ENCODE assay signal across 11 cellular contexts in the genomic region with DNA sequence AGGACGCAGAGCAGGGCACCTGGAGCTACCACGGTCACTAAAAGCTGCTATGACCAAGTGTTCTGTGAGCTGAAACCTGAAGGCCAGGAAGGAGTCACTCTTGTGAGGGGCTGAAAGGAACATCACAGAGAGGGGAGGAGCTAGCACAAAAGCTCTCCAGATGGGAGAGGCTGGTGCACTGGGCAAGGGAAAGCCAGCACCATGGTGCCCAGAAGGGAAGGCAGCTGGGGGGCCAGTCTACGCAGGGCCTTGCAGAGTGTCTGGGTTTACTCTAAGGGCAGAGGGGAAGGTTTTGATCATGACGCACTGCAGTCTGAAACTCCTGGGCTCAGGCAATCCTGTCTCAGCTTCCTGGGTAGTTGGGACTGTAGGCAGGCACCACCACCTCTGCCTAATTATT. TPM values are rescaled to one million over a fixed set of nuclear protein-coding genes. Genes with fewer than 3 reads are reported as not detected.
A peak's percentile ranks its signal among the peaks of the same experiment; 100 is the strongest.
DNase-seq lines count a peak whose midpoint lies in the region; TF ChIP-seq lines count a peak whose summit lies in the region.
"Had no signal": no experiment of that assay in that cellular context is flagged by ENCODE, and none has a peak within 500 bp of the region (broad histone marks: within the 10 kb centered on the region; RNA-seq: fewer than 3 reads in every experiment).

No MANE protein-coding gene starts in this region.

- H2AFZ ChIP-seq in OCI-LY7 (ENCODE audit: low read length): no peak overlapping the region

- no peaks in the 10 kb centered on the region for H3K27me3 Mint-ChIP-seq in T-helper 2 cell treated with Interferon-gamma antibody and Interleukin-4, amounts not matched to agents 5 μg/mL and 100 μg/mL, for 36 hours (ENCODE audit: low read depth)

- H3K4me1 ChIP-seq in OCI-LY7 (ENCODE audit: insufficient read depth, low read length, poor library complexity, severe bottlenecking) (peaks cover 57% of the 10 kb centered on the region), sigmoid colon (peaks cover 0 to 70% (median 62%) of the 10 kb centered on the region in 4 donors)
- H3K4me1 ChIP-seq in effector memory CD4-positive, alpha-beta T cell (ENCODE audit: control insufficient read depth, insufficient read depth, low read length, poor library complexity, severe bottlenecking): peaks cover 36% of the 10 kb centered on the region

- CTCF ChIA-PET in OCI-LY7 (lab: Charles Lee; ENCODE audit: unreplicated experiment): no interaction called here

- H3K79me2 ChIP-seq in OCI-LY7 (ENCODE audit: insufficient read depth, low read depth, low read length): peaks cover 31% of the 10 kb centered on the region

- H3K9me2 ChIP-seq in OCI-LY7 (ENCODE audit: insufficient read depth, low read length): no peaks in the 10 kb centered on the region

- H3K4me2 ChIP-seq in OCI-LY7 (ENCODE audit: low read length): peak overlapping the region; percentile 100

- POLR2A ChIA-PET in OCI-LY7 (lab: Charles Lee): no interaction called here

- H4K20me1 ChIP-seq in OCI-LY7 (ENCODE audit: insufficient read depth, low read length): no peaks in the 10 kb centered on the region

- no peak for DNase-seq in T-helper 2 cell treated with Interferon-gamma antibody and Interleukin-4, amounts not matched to agents 5 μg/mL and 100 μg/mL, for 36 hours (ENCODE audit: low spot score)
- DNase-seq in T-helper 2 cell (no peak), OCI-LY7 (ENCODE audit: low spot score) (no peak), sigmoid colon (no peak), putamen (ENCODE audit: low spot score) (no peak), NCI-H526 (lab: John Stamatoyannopoulos, UW) (no peak), activated gamma-delta T cell (lab: John Stamatoyannopoulos, UW) (no peak)
- DNase-seq in effector memory CD4-positive, alpha-beta T cell: no peak
- DNase-seq: NCI-H2107; stimulated activated CD4-positive, alpha-beta T cell treated with anti-CD3 and anti-CD28 coated beads, Interleukin-1b, Interleukin-23, amount 100 ng/mL, for 48 hours; thyroid gland had no signal

- no peak for TF ChIP-seq CTCF in OCI-LY7 (conservative IDR thresholded peaks at IDR 0.05; ENCODE audit: low read length)
- TF ChIP-seq CTCF in sigmoid colon (IDR thresholded peaks at IDR 0.05): no peak

- H3K9me3 ChIP-seq in OCI-LY7 (ENCODE audit: low read length) (no peaks in the 10 kb centered on the region), sigmoid colon (no peaks in the 10 kb centered on the region)
- no peaks in the 10 kb centered on the region for H3K9me3 ChIP-seq in effector memory CD4-positive, alpha-beta T cell (ENCODE audit: control insufficient read depth, low read length)
- H3K9me3 ChIP-seq: thyroid gland had no signal

- no peak for TF ChIP-seq POLR2A in sigmoid colon (IDR thresholded peaks at IDR 0.05)

- H3K9me3 Mint-ChIP-seq in T-helper 2 cell treated with Interferon-gamma antibody and Interleukin-4, amounts not matched to agents 5 μg/mL and 100 μg/mL, for 36 hours: peaks cover 3% of the 10 kb centered on the region

- intact Hi-C loops in OCI-LY7 (cut with micrococcal nuclease; ENCODE audit: unreplicated experiment) (no loop called here), sigmoid colon (cut with DNase I) (no loop called here)

- H3K36me3 ChIP-seq in OCI-LY7 (ENCODE audit: insufficient read depth, low read length) (peaks cover 7% of the 10 kb centered on the region; the same call in 1 of the 2 replicates), sigmoid colon (peaks cover 0 to 7% (median 0%) of the 10 kb centered on the region in 4 donors)
- H3K36me3 ChIP-seq in effector memory CD4-positive, alpha-beta T cell (ENCODE audit: control insufficient read depth, insufficient read depth, low read length): no peaks in the 10 kb centered on the region
- H3K36me3 ChIP-seq: thyroid gland had no signal

- no peak for TF ChIP-seq EP300 in sigmoid colon (IDR thresholded peaks at IDR 0.05)

- H3K36me3 Mint-ChIP-seq in T-helper 2 cell treated with Interferon-gamma antibody and Interleukin-4, amounts not matched to agents 5 μg/mL and 100 μg/mL, for 36 hours (ENCODE audit: low read depth): peaks cover 31% of the 10 kb centered on the region

- no TSS peak for BruUV-seq in OCI-LY7 (replicated peaks; lab: Mats Ljungman, UMichigan)

- WGBS in sigmoid colon, 2 donors: 91 to 92% methylated on average over 4 of the region's 4 CpGs

- peaks cover 41% of the 10 kb centered on the region for H3K4me1 Mint-ChIP-seq in T-helper 2 cell treated with Interferon-gamma antibody and Interleukin-4, amounts not matched to agents 5 μg/mL and 100 μg/mL, for 36 hours (ENCODE audit: low read depth)

- peak overlapping the region; percentile 24 for H3K27ac Mint-ChIP-seq in T-helper 2 cell treated with Interferon-gamma antibody and Interleukin-4, amounts not matched to agents 5 μg/mL and 100 μg/mL, for 36 hours

- peak overlapping the region; percentile 98 for H3K4me3 ChIP-seq in OCI-LY7 (ENCODE audit: low read depth, low read length, poor library complexity, severe bottlenecking)
- no peak overlapping the region for H3K4me3 ChIP-seq in effector memory CD4-positive, alpha-beta T cell (ENCODE audit: insufficient read depth, low read depth, low read length, poor library complexity, severe bottlenecking)
- H3K4me3 ChIP-seq in sigmoid colon: peak overlapping the region in 1 of 4 donors; percentile 84

- H3K4me3 Mint-ChIP-seq in T-helper 2 cell treated with Interferon-gamma antibody and Interleukin-4, amounts not matched to agents 5 μg/mL and 100 μg/mL, for 36 hours: peak overlapping the region; percentile 99

- no peaks in the 10 kb centered on the region for H3K27me3 ChIP-seq in effector memory CD4-positive, alpha-beta T cell (replicated peaks; ENCODE audit: control insufficient read depth, insufficient read depth, low read length, poor library complexity, severe bottlenecking)
- H3K27me3 ChIP-seq in sigmoid colon: no peaks in the 10 kb centered on the region
- H3K27me3 ChIP-seq: thyroid gland had no signal

- H3K27ac ChIP-seq in OCI-LY7 (ENCODE audit: low read depth, low read length, poor library complexity, severe bottlenecking) (no peak overlapping the region), sigmoid colon (peak overlapping the region in 3 of 4 donors; percentile 88 to 98 (median 97))
- H3K27ac ChIP-seq in effector memory CD4-positive, alpha-beta T cell (ENCODE audit: insufficient read depth, low read length, poor library complexity, severe bottlenecking): peak overlapping the region; percentile 19

RNA-seq across cellular contexts. Expression of gene ZNF580, which starts 4.1 kb away (rescaled TPM):
- 17.6 and 24.4 TPM in 2 replicates for total RNA-seq in OCI-LY7 (2014; rRNA removed; shearing (Covaris generic))
- total RNA-seq in OCI-LY7 (2022) (50.0 and 52.1 TPM in 2 replicates), sigmoid colon (10 to 100 TPM; 23.5 to 45.5 (median 31.1) TPM)
- 10 to 100 TPM; 10.4 to 27.9 (median 13.8) TPM for polyA plus RNA-seq in sigmoid colon

RNA-seq across cellular contexts. Expression of gene ZNF581, which starts 6.7 kb away (rescaled TPM):
- 26.6 and 44.5 TPM in 2 replicates for total RNA-seq in OCI-LY7 (2014; rRNA removed; shearing (Covaris generic))
- total RNA-seq in OCI-LY7 (2022): 39.7 and 41.8 TPM in 2 replicates
- total RNA-seq in sigmoid colon: 10 to 100 TPM; 18.2 to 43.2 (median 24.5) TPM
- polyA plus RNA-seq in sigmoid colon: 10 to 100 TPM; 17.1 to 24.4 (median 23.4) TPM

RNA-seq across cellular contexts. Expression of gene CCDC106, which starts 11.3 kb away (rescaled TPM):
- total RNA-seq in OCI-LY7 (2014; rRNA removed; shearing (Covaris generic)): 29.4 and 30.1 TPM in 2 replicates
- total RNA-seq in OCI-LY7 (2022) (29.0 and 30.9 TPM in 2 replicates), sigmoid colon (10 to 100 TPM; 16.6 to 22.9 (median 20.2) TPM)
- polyA plus RNA-seq in sigmoid colon: 10 to 100 TPM in 2 of 3 donors, 1 to 10 TPM in 1; 5.5 to 10.8 (median 10.0) TPM

RNA-seq across cellular contexts. Expression of gene ZNF784, which starts 12.4 kb away (rescaled TPM):
- 3.4 and 6.6 TPM in 2 replicates for total RNA-seq in OCI-LY7 (2014; rRNA removed; shearing (Covaris generic))
- total RNA-seq in OCI-LY7 (2022) (4.0 and 5.4 TPM in 2 replicates), sigmoid colon (1 to 10 TPM; 2.8 to 9.1 (median 3.7) TPM)
- 1 to 10 TPM; 7.2 to 8.2 (median 7.2) TPM for polyA plus RNA-seq in sigmoid colon

RNA-seq across cellular contexts. Expression of gene U2AF2, which starts 18.1 kb away (rescaled TPM):
- 193 and 211 TPM in 2 replicates for total RNA-seq in OCI-LY7 (2014; rRNA removed; shearing (Covaris generic))
- total RNA-seq in OCI-LY7 (2022): 233 and 264 TPM in 2 replicates
- 10 to 100 TPM; 52.1 to 79.7 (median 65.4) TPM for total RNA-seq in sigmoid colon
- polyA plus RNA-seq in sigmoid colon: 100 to 1,000 TPM in 1 of 3 donors, 10 to 100 TPM in 2; 81.7 to 162 (median 86.9) TPM
